Comparison of ENCODE assay signal across 7 cellular contexts in the genomic region with DNA sequence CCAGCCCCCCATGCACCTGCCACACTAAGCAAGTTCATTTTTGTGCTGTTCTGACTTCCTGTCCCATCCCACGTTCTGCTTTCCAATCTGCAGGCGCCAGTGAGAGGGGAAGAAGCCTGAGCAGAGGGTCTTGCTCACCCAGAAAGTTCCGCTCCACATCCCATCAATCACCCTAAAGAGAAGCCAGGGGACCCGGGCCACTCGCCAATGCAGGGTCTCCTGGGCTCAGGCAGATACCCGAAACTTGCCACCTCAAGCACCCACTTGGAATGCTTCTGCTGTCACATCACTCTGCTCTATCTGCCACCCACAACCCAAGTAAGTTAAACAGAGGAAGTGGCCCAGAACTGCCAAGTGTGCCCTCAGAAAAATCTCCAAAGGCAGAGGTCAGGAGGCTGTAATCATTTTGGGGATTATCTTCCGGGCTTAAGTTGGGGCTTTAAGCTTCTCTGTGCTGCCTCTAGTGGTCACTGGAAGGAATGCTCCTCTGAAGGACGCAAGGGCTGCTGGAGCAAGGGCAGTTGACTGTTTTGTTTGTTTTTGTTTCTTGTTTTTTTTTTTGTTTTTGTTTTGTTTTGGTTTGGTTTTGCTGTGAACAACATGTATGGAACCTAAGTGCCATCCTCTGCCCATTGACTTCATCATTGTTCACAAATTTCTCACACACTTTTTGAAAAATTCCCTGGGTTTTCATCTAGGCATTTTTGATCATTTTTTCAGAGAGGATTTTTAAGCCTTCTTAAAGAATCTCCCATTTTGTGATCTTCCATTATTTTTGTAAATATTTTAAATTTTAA. TPM values are rescaled to one million over a fixed set of nuclear protein-coding genes. Genes with fewer than 3 reads are reported as not detected.
DNase-seq lines count a peak whose midpoint lies in the region; ATAC-seq and TF ChIP-seq lines count a peak whose summit lies in the region.

No MANE protein-coding gene starts in this region.

- no peak overlapping the region for H3K4me3 ChIP-seq in Panc1 (ENCODE audit: low read depth in 2 of 2, low read length in 2 of 2)
- no peak overlapping the region for H3K4me3 ChIP-seq in dorsolateral prefrontal cortex
- peak overlapping the region; percentile 28 to 37 for H3K4me3 ChIP-seq in mucosa of rectum (ENCODE audit: low read length in 2 of 2)

- TF ChIP-seq CTCF in Panc1 (IDR thresholded peaks at IDR 0.05) (peak; percentile 97), dorsolateral prefrontal cortex (IDR thresholded peaks at IDR 0.05 in 54 of 56, conservative IDR thresholded peaks at IDR 0.05 in 2 of 56; ENCODE audit: low read depth in 1 of 56, partially characterized antibody in 56 of 56) (peak; percentile 30 to 75 (median 64))

- POLR2A ChIA-PET in Panc1 (lab: Charles Lee) = no interaction called here

- no peak overlapping the region for H3K27ac ChIP-seq in Panc1 (ENCODE audit: low read length)
- no peak overlapping the region for H3K27ac ChIP-seq in dorsolateral prefrontal cortex
- peak overlapping the region; percentile 74 to 75 for H3K27ac ChIP-seq in mucosa of rectum (ENCODE audit: low read depth in 2 of 2, low read length in 2 of 2)

- no peaks in the 10 kb centered on the region for H3K27me3 ChIP-seq in Panc1 (ENCODE audit: control insufficient read depth, insufficient read depth, low read length)
- no peaks in the 10 kb centered on the region for H3K27me3 ChIP-seq in dorsolateral prefrontal cortex
- no peaks in the 10 kb centered on the region for H3K27me3 ChIP-seq in mucosa of rectum (ENCODE audit: control insufficient read depth in 2 of 2, insufficient read depth in 2 of 2, low read length in 2 of 2)

- DNase-seq in DMS53 treated with DMSO at 0.1 percent for 48 hours (lab: John Stamatoyannopoulos, UW; ENCODE audit: unreplicated experiment) (peak; percentile 51), GM19238 (ENCODE audit: insufficient read length, low spot score) (peak; percentile 17), Panc1 (ENCODE audit: low read depth, low spot score) (peak; percentile 65), dorsolateral prefrontal cortex (no peak), DMS79 treated with DMSO at 0.1 percent for 48 hours (lab: John Stamatoyannopoulos, UW) (no peak)

- H3K36me3 ChIP-seq in Panc1 (ENCODE audit: control insufficient read depth, insufficient read depth, low read length) (no peaks in the 10 kb centered on the region), mucosa of rectum (ENCODE audit: control insufficient read depth in 2 of 2, insufficient read depth in 2 of 2, low read length in 2 of 2) (no peaks in the 10 kb centered on the region)

- BruUV-seq in Panc1 (replicated peaks; lab: Mats Ljungman, UMichigan) = no TSS peak

- in situ Hi-C loops in Panc1 (cut with HindIII; ENCODE audit: low pct_unique_long_range_greater_than_20kb, low sequenced_read_pairs) = no loop called here

- CTCF ChIA-PET in Panc1 (lab: Charles Lee) = interaction anchor here (0.7 kb wide), 3 partner anchors 12 to 303 kb away, joined by 3 to 5 read pairs (median 4); no protein-coding TSS in a partner anchor

- intact Hi-C loops in Panc1 (cut with micrococcal nuclease; ENCODE audit: unreplicated experiment) = no loop called here
- intact Hi-C loops in dorsolateral prefrontal cortex (cut with DNase I) = no loop called here

- ATAC-seq in HG03196 (IDR thresholded peaks at IDR 0.05; ENCODE audit: unreplicated experiment) (peak; percentile 72), Panc1 (peak; percentile 71; the same call in 1 of the 2 replicates)

- H3K4me1 ChIP-seq in Panc1 (ENCODE audit: control insufficient read depth, insufficient read depth, low read length) = no peaks in the 10 kb centered on the region
- H3K4me1 ChIP-seq in mucosa of rectum (ENCODE audit: control insufficient read depth in 2 of 2, insufficient read depth in 2 of 2, low read length in 2 of 2) = peaks cover 6 to 37% of the 10 kb centered on the region in 2 donors

- H3K9me3 ChIP-seq in Panc1 (ENCODE audit: control insufficient read depth, insufficient read depth, low read depth, low read length) (no peaks in the 10 kb centered on the region), mucosa of rectum (ENCODE audit: control insufficient read depth in 2 of 2, low read length in 2 of 2) (no peaks in the 10 kb centered on the region)

- no peak overlapping the region for H3K9ac ChIP-seq in mucosa of rectum (ENCODE audit: low read depth in 1 of 2, low read length in 2 of 2)

RNA-seq across cellular contexts. Expression of gene PRR15, which starts 25.5 kb away (rescaled TPM):
- 0.23 TPM for total RNA-seq in Panc1 (2021; ENCODE audit: unreplicated experiment)
- 0.13 TPM for polyA plus RNA-seq in Panc1 (2012; ENCODE audit: insufficient read length)
- total RNA-seq in dorsolateral prefrontal cortex = 1 to 10 TPM in 15 of 120 experiments, under 1 TPM in 57, not detected in 48; 0.23 to 1.6 (median 0.68) TPM

Comparison
In these comparisons a context has a peak if more than half of its experiments do, and no peak if none do; other contexts are left out.
1. DNase-seq: peak in DMS53 treated with DMSO at 0.1 percent for 48 hours (single experiment), GM19238 (single experiment) and Panc1 (single experiment); none in dorsolateral prefrontal cortex (0 of 10) and DMS79 treated with DMSO at 0.1 percent for 48 hours (single experiment).
2. H3K27ac ChIP-seq: peak in mucosa of rectum (2 of 2); none in Panc1 (single experiment) and dorsolateral prefrontal cortex (0 of 59).
3. H3K4me3 ChIP-seq: peak in mucosa of rectum (2 of 2); none in Panc1 (0 of 2) and dorsolateral prefrontal cortex (0 of 59).